1 cellular context compared by ENCODE assay signal in genomic region chr7:76302299-76303056, GRCh38.
TF ChIP-seq lines count a peak whose summit lies in the region.

Gene HSPB1 (plus strand): TSS chr7:76302673. CDS start chr7:76302713, 40 bp downstream.

TF ChIP-seq in SK-N-SH treated with all-trans-retinoic acid at 6 μM for 48 hours, 23 proteins besides CTCF, POLR2A, EP300 and RAD21 (continued from another document):
- TF ChIP-seq ARNTL (CRISPR knock-in tag; IDR thresholded peaks at IDR 0.05; ENCODE audit: borderline replicate concordance, low read depth) (no peak), TCF4 (CRISPR knock-in tag; IDR thresholded peaks at IDR 0.05; ENCODE audit: borderline replicate concordance) (0 out of 2 replicates have a peak, but pooled peaks have one; percentile 31), OSR1 (CRISPR knock-in tag; IDR thresholded peaks at IDR 0.05) (no peak), PPARA (CRISPR knock-in tag; IDR thresholded peaks at IDR 0.05; ENCODE audit: borderline replicate concordance) (no peak), ZNF565 (CRISPR knock-in tag; conservative IDR thresholded peaks at IDR 0.05; ENCODE audit: low read depth) (no peak), CSDC2 (CRISPR knock-in tag; IDR thresholded peaks at IDR 0.05) (no peak), BACH2 (CRISPR knock-in tag; IDR thresholded peaks at IDR 0.05; ENCODE audit: borderline replicate concordance) (no peak), ZNF8 (CRISPR knock-in tag; IDR thresholded peaks at IDR 0.05) (no peak)
